ENCODE assay signal across 23 cellular contexts in the genomic region with DNA sequence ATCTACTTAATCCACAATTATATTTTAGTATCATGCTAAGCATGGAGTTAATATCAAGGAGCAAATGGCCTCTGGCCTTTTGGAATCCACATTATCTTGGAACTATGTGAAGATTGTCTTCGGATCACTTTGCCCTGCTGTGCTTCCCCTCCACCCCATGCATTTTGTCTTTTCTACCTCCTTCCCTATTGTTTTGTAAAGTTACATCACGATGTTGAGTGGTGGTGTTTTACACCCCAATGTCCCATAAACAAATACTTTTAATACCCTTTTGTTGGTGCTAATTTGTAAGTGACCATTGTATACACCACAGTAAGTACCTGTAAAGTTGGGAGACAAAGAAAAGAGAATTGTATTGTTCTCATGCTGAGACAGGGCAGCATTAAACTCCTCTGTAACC.
"Had no signal": no experiment of that assay in that cellular context is flagged by ENCODE, and none has a peak within 500 bp of the region (broad histone marks: within the 10 kb centered on the region; RNA-seq: fewer than 3 reads in every experiment).

No MANE protein-coding gene starts in this region.

- H3K27ac Mint-ChIP-seq: activated CD4-positive, alpha-beta memory T cell treated with anti-CD3 and anti-CD28 coated beads for 36 hours; activated naive CD4-positive, alpha-beta T cell treated with anti-CD3 and anti-CD28 coated beads for 36 hours; activated naive CD8-positive, alpha-beta T cell treated with anti-CD3 and anti-CD28 coated beads, Interleukin-2, amount 10 ng/mL, durations not matched to agents 7 days and 5 days; activated T-cell treated with anti-CD3 and anti-CD28 coated beads, Interleukin-2, amount 50 U/mL, for 72 hours; T-helper 17 cell had no signal

- DNase-seq: activated CD4-positive, alpha-beta memory T cell treated with anti-CD3 and anti-CD28 coated beads for 36 hours; activated CD4-positive, alpha-beta T cell treated with anti-CD3 and anti-CD28 coated beads for 48 hours; activated effector memory CD4-positive, alpha-beta T cell treated with Interleukin-2 at 50 U/mL for 16 hours; activated naive CD4-positive, alpha-beta T cell treated with anti-CD3 and anti-CD28 coated beads for 36 hours; activated naive CD8-positive, alpha-beta T cell treated with anti-CD3 and anti-CD28 coated beads, Interleukin-2, amount 10 ng/mL, durations not matched to agents 7 days and 5 days; activated T-cell treated with anti-CD3 and anti-CD28 coated beads, Interleukin-2, amount 50 U/mL, for 72 hours; amniotic stem cell; colonic mucosa; esophagus squamous epithelium; gastrocnemius medialis; hippocampal formation; islet precursor cell; left cardiac atrium; pancreas; psoas muscle; spleen; stimulated activated CD4-positive, alpha-beta T cell treated with anti-CD3 and anti-CD28 coated beads, Interleukin-4, amount 100 ng/mL, for 1 hour; stimulated activated naive CD4-positive, alpha-beta T cell; T-helper 17 cell; testis; trophoblast cell had no signal

- H3K36me3 Mint-ChIP-seq: activated CD4-positive, alpha-beta memory T cell treated with anti-CD3 and anti-CD28 coated beads for 36 hours; activated naive CD8-positive, alpha-beta T cell treated with anti-CD3 and anti-CD28 coated beads, Interleukin-2, amount 10 ng/mL, durations not matched to agents 7 days and 5 days had no signal

- H3K4me3 Mint-ChIP-seq: activated CD4-positive, alpha-beta memory T cell treated with anti-CD3 and anti-CD28 coated beads for 36 hours; activated naive CD4-positive, alpha-beta T cell treated with anti-CD3 and anti-CD28 coated beads for 36 hours; activated naive CD8-positive, alpha-beta T cell treated with anti-CD3 and anti-CD28 coated beads, Interleukin-2, amount 10 ng/mL, durations not matched to agents 7 days and 5 days; activated T-cell treated with anti-CD3 and anti-CD28 coated beads, Interleukin-2, amount 50 U/mL, for 72 hours; nephron; T-helper 17 cell had no signal

- H3K27me3 Mint-ChIP-seq: activated CD4-positive, alpha-beta memory T cell treated with anti-CD3 and anti-CD28 coated beads for 36 hours; activated naive CD8-positive, alpha-beta T cell treated with anti-CD3 and anti-CD28 coated beads, Interleukin-2, amount 10 ng/mL, durations not matched to agents 7 days and 5 days; T-helper 17 cell had no signal

- H3K27me3 ChIP-seq: colonic mucosa, esophagus squamous epithelium, gastrocnemius medialis, pancreas, right atrium auricular region, spleen, testis had no signal

- H3K9me3 Mint-ChIP-seq: nephron had no signal

- H3K4me1 Mint-ChIP-seq: activated naive CD8-positive, alpha-beta T cell treated with anti-CD3 and anti-CD28 coated beads, Interleukin-2, amount 10 ng/mL, durations not matched to agents 7 days and 5 days; T-helper 17 cell had no signal

- H3K4me1 ChIP-seq: colonic mucosa, esophagus squamous epithelium, gastrocnemius medialis, pancreas, psoas muscle, right atrium auricular region, testis had no signal

- H3K27ac ChIP-seq: colonic mucosa, esophagus squamous epithelium, gastrocnemius medialis, pancreas, psoas muscle, right atrium auricular region, spleen, testis had no signal

- H3K9me3 ChIP-seq: colonic mucosa, esophagus squamous epithelium, gastrocnemius medialis, pancreas, psoas muscle, right atrium auricular region, spleen, testis had no signal

- H3K36me3 ChIP-seq: colonic mucosa, esophagus squamous epithelium, gastrocnemius medialis, pancreas, right atrium auricular region, spleen had no signal

- H3K4me3 ChIP-seq: colonic mucosa, esophagus squamous epithelium, gastrocnemius medialis, pancreas, psoas muscle, right atrium auricular region, spleen, testis had no signal
